Comparison of ENCODE assay signal across 14 cellular contexts in genomic region chr15:39585394-39585841, GRCh38. TPM values are rescaled to one million over a fixed set of nuclear protein-coding genes. Genes with fewer than 3 reads are reported as not detected.
A peak's percentile ranks its signal among the peaks of the same experiment; 100 is the strongest.
DNase-seq lines count a peak whose midpoint lies in the region; ATAC-seq and TF ChIP-seq lines count a peak whose summit lies in the region.
"Had no signal": no experiment of that assay in that cellular context is flagged by ENCODE, and none has a peak within 500 bp of the region (broad histone marks: within the 10 kb centered on the region; RNA-seq: fewer than 3 reads in every experiment).

No MANE protein-coding gene starts in this region.

- H3K9ac ChIP-seq in IMR-90 (ENCODE audit: low read depth, low read length), result peak overlapping the region; percentile 40

- H3K36me3 Mint-ChIP-seq in MCF 10A (ENCODE audit: insufficient read depth, unreplicated experiment), result peaks cover 92% of the 10 kb centered on the region
- H3K36me3 Mint-ChIP-seq in immature natural killer cell, result peaks cover 21 to 34% (median 24%) of the 10 kb centered on the region in 3 donors

- no peaks in the 10 kb centered on the region for H3K27me3 ChIP-seq in IMR-90 (ENCODE audit: control insufficient read depth, insufficient read depth, low read length)
- no peaks in the 10 kb centered on the region for H3K27me3 ChIP-seq in suprapubic skin

- POLR2A ChIA-PET in IMR-90 (lab: Charles Lee; ENCODE audit: unreplicated experiment), result interaction anchor here (0.8 to 1.3 kb wide), 4 partner anchors 171 to 589 kb away, joined by 3 to 8 read pairs (median 4); no protein-coding TSS in a partner anchor
- POLR2A ChIA-PET in MCF 10A (lab: Yijun Ruan, JAX), result interaction anchor here (0.7 to 1.4 kb wide), 3 partner anchors 51 to 397 kb away, joined by 3 to 4 read pairs (median 3); no protein-coding TSS in a partner anchor

- peaks cover 4 to 78% of the 10 kb centered on the region in 2 experiments; a peak in 3 of 4 replicates for H3K79me1 ChIP-seq in IMR-90 (ENCODE audit: low read depth in 1 of 2, low read length in 2 of 2)

- peaks cover 78% of the 10 kb centered on the region for H3K36me3 ChIP-seq in IMR-90 (ENCODE audit: control insufficient read depth, insufficient read depth, low read length)
- H3K36me3 ChIP-seq in suprapubic skin, result peaks cover 70% of the 10 kb centered on the region

- TF ChIP-seq EP300 in suprapubic skin (IDR thresholded peaks at IDR 0.05), result no peak

- H3K4me3 ChIP-seq in IMR-90 (ENCODE audit: insufficient read depth, low read depth, low read length), result peak overlapping the region; percentile 24
- H3K4me3 ChIP-seq in suprapubic skin, result peak overlapping the region; percentile 22

- no peak overlapping the region for H4K5ac ChIP-seq in IMR-90 (ENCODE audit: low read depth, low read length)

- TF ChIP-seq CTCF in IMR-90 (conservative IDR thresholded peaks at IDR 0.05; ENCODE audit: low read depth, low read length), result no peak
- no peak for TF ChIP-seq CTCF in MCF 10A (IDR thresholded peaks at IDR 0.05; ENCODE audit: unreplicated experiment)
- TF ChIP-seq CTCF in suprapubic skin (IDR thresholded peaks at IDR 0.05), result no peak

- H3K4me1 ChIP-seq in IMR-90 (ENCODE audit: control insufficient read depth, insufficient read depth, low read length) (no peaks in the 10 kb centered on the region), suprapubic skin (peaks cover 51% of the 10 kb centered on the region)

- H3K56ac ChIP-seq in IMR-90 (ENCODE audit: extremely low read depth, insufficient read depth, low read length), result 0 out of 2 replicates have a peak overlapping the region, but pooled peaks have one; percentile 1

- TF ChIP-seq RAD21 in IMR-90 (IDR thresholded peaks at IDR 0.05; ENCODE audit: low read length), result no peak

- peak overlapping the region; percentile 39; the same call in 1 of the 2 replicates for H3K14ac ChIP-seq in IMR-90 (replicated peaks; ENCODE audit: low read depth, low read length)

- no peak for ATAC-seq in IMR-90 (ENCODE audit: low read depth)

- peaks cover 46% of the 10 kb centered on the region for H3K4me1 Mint-ChIP-seq in MCF 10A (ENCODE audit: insufficient read depth, unreplicated experiment)
- H3K4me1 Mint-ChIP-seq in immature natural killer cell, result peaks cover 42 to 78% of the 10 kb centered on the region in 2 donors

- H2AK9ac ChIP-seq in IMR-90 (replicated peaks; ENCODE audit: low read depth, low read length, poor library complexity), result no peak overlapping the region

- no peak overlapping the region for H2BK20ac ChIP-seq in IMR-90 (ENCODE audit: low read depth, low read length)

- peak overlapping the region; percentile 41 for H3K4me2 ChIP-seq in IMR-90 (ENCODE audit: low read depth, low read length)

- peak; percentile 46 for DNase-seq in IMR-90
- DNase-seq in MCF 10A (ENCODE audit: unreplicated experiment), result no peak
- no peak for DNase-seq in immature natural killer cell
- no peak for DNase-seq in suprapubic skin (ENCODE audit: low spot score in 2 of 2)
- no peak for DNase-seq in NCI-H526 (lab: John Stamatoyannopoulos, UW)
- DNase-seq in ureter (ENCODE audit: low spot score), result no peak
- no peak for DNase-seq in NCI-H446 (lab: John Stamatoyannopoulos, UW)
- DNase-seq: activated CD4-positive, alpha-beta T cell treated with anti-CD3 and anti-CD28 coated beads for 4 hours; activated gamma-delta T cell treated with Interleukin-2 at 50 U/mL for 16 hours; cerebellar nuclear complex; glutamatergic neuron; posterior cingulate gyrus; stimulated activated CD4-positive, alpha-beta T cell treated with anti-CD3 and anti-CD28 coated beads, Interleukin-4, amount 100 ng/mL, for 24 hours; substantia nigra had no signal

- peak overlapping the region; percentile 13 for H2BK5ac ChIP-seq in IMR-90 (ENCODE audit: low read depth, low read length, poor library complexity, severe bottlenecking)

- no peak overlapping the region for H3K18ac ChIP-seq in IMR-90 (ENCODE audit: low read depth, low read length)

- H4K8ac ChIP-seq in IMR-90 (ENCODE audit: low read depth in 2 of 2, low read length in 2 of 2), result peak overlapping the region in 1 of 2 experiments; percentile 32; a peak in 1 of 4 replicates

- dilution Hi-C loops in IMR-90 (cut with HindIII; ENCODE audit: low sequenced_read_pairs, unreplicated experiment), result no loop called here

- H4K20me1 ChIP-seq in IMR-90 (ENCODE audit: insufficient read depth, low read length), result peaks cover 95% of the 10 kb centered on the region

- peak overlapping the region; percentile 19; the same call in 1 of the 2 replicates for H3K23ac ChIP-seq in IMR-90 (ENCODE audit: low read depth, low read length)

- H2BK15ac ChIP-seq in IMR-90 (ENCODE audit: low read depth, low read length), result no peak overlapping the region

- peaks cover 10% of the 10 kb centered on the region; the same call in 1 of the 2 replicates for H3K9me1 ChIP-seq in IMR-90 (ENCODE audit: insufficient read depth, low read length)

- H3K9me3 Mint-ChIP-seq in MCF 10A (ENCODE audit: unreplicated experiment), result no peaks in the 10 kb centered on the region
- no peaks in the 10 kb centered on the region for H3K9me3 Mint-ChIP-seq in immature natural killer cell

- H3K27ac ChIP-seq in IMR-90 (ENCODE audit: insufficient read depth, low read length) (peak overlapping the region; percentile 6; the same call in 1 of the 2 replicates), suprapubic skin (no peak overlapping the region)

- intact Hi-C loops in IMR-90 (cut with micrococcal nuclease), result no loop called here
- intact Hi-C loops in MCF 10A (cut with micrococcal nuclease), result no loop called here

- H3K9me3 ChIP-seq in IMR-90 (ENCODE audit: control insufficient read depth, insufficient read depth, low read length) (no peaks in the 10 kb centered on the region), suprapubic skin (no peaks in the 10 kb centered on the region)

- peak overlapping the region; percentile 75 for H3K27ac Mint-ChIP-seq in MCF 10A (ENCODE audit: low read depth, unreplicated experiment)
- H3K27ac Mint-ChIP-seq in immature natural killer cell, result peak overlapping the region; percentile 62 to 86 (median 72)

- CTCF ChIA-PET in IMR-90 (lab: Yijun Ruan, JAX), result interaction anchor here (1.0 kb wide), 1 partner anchor 172 kb away, joined by 4 read pairs; no protein-coding TSS in a partner anchor
- CTCF ChIA-PET in MCF 10A (lab: Yijun Ruan, JAX), result interaction anchor here (0.6 to 8.4 kb wide), 5 partner anchors 23 to 413 kb away, joined by 3 to 141 read pairs (median 5); no protein-coding TSS in a partner anchor

- no peak overlapping the region for H4K91ac ChIP-seq in IMR-90 (ENCODE audit: insufficient read depth, low read depth, low read length)

- H2BK120ac ChIP-seq in IMR-90 (ENCODE audit: low read depth, low read length), result no peak overlapping the region

- H3K4me3 Mint-ChIP-seq in MCF 10A (ENCODE audit: unreplicated experiment), result peak overlapping the region; percentile 78
- no peak overlapping the region for H3K4me3 Mint-ChIP-seq in immature natural killer cell

- peak overlapping the region; percentile 5; the same call in 1 of the 2 replicates for H3K4ac ChIP-seq in IMR-90 (ENCODE audit: low read depth, low read length)

- no peak overlapping the region for H2AK5ac ChIP-seq in IMR-90 (ENCODE audit: low read depth, low read length)

- BruUV-seq in IMR-90 (replicated peaks; lab: Mats Ljungman, UMichigan), result no TSS peak
- BruUV-seq in MCF 10A (replicated peaks; lab: Mats Ljungman, UMichigan), result no TSS peak

- no peak overlapping the region for H2AFZ ChIP-seq in IMR-90 (replicated peaks; ENCODE audit: low read length, poor library complexity)

- H3K27me3 Mint-ChIP-seq in MCF 10A (ENCODE audit: insufficient read depth, unreplicated experiment) (no peaks in the 10 kb centered on the region), immature natural killer cell (ENCODE audit: low read depth in 3 of 3) (peaks cover 2 to 4% (median 3%) of the 10 kb centered on the region in 3 donors)

- in situ Hi-C loops in IMR-90 (cut with MboI; ENCODE audit: low sequenced_read_pairs), result no loop called here

- 87% methylated on average over 3 of the region's 4 CpGs; no CpG with 5 or more reads in 1 of the 2 experiments for WGBS in IMR-90 (ENCODE audit: extremely low coverage in 2 of 2, insufficient read length in 1 of 2), 2 experiments
- 89% methylated on average over 4 of the region's 4 CpGs for WGBS in suprapubic skin

- TF ChIP-seq POLR2A in IMR-90 (IDR thresholded peaks at IDR 0.05; ENCODE audit: low read depth, low read length) (peak; percentile 71), suprapubic skin (IDR thresholded peaks at IDR 0.05) (no peak)

TF ChIP-seq in IMR-90, 13 proteins besides CTCF, POLR2A, EP300 and RAD21 (continues in another document):
- TF ChIP-seq RCOR1 (IDR thresholded peaks at IDR 0.05; ENCODE audit: insufficient replicate concordance, low read length) (no peak), RFX5 (IDR thresholded peaks at IDR 0.05; ENCODE audit: low read depth, low read length) (no peak), NFE2L2 (IDR thresholded peaks at IDR 0.05; ENCODE audit: low read depth, low read length) (no peak), ELK1 (IDR thresholded peaks at IDR 0.05; ENCODE audit: borderline replicate concordance, low read depth, low read length) (no peak), BHLHE40 (IDR thresholded peaks at IDR 0.05; ENCODE audit: low read depth, low read length) (no peak), FOS (IDR thresholded peaks at IDR 0.05; ENCODE audit: low read depth, low read length) (no peak), CEBPB (IDR thresholded peaks at IDR 0.05; ENCODE audit: low read depth, low read length) (no peak), MAZ (IDR thresholded peaks at IDR 0.05; ENCODE audit: borderline replicate concordance, low read depth, low read length) (no peak), CHD1 (IDR thresholded peaks at IDR 0.05; ENCODE audit: low read depth, low read length) (no peak), SMC3 (IDR thresholded peaks at IDR 0.05; ENCODE audit: low read depth, low read length) (no peak), MAFK (IDR thresholded peaks at IDR 0.05; ENCODE audit: low read depth, low read length) (no peak)

RNA-seq across cellular contexts. Expression of gene THBS1, which starts 4.5 kb away (rescaled TPM):
- total RNA-seq in IMR-90 (2012; rRNA removed), result 3,217 and 4,071 TPM in 2 replicates
- polyA plus RNA-seq in IMR-90 (2012; rRNA removed), result 1,562 and 1,711 TPM in 2 replicates
- 567 and 904 TPM in 2 replicates for polyA plus RNA-seq in IMR-90 (2012; cell fraction: cytosol; rRNA removed)
- polyA plus RNA-seq in IMR-90 (2012; cell fraction: nucleus; rRNA removed; ENCODE audit: low replicate concordance), result 2,496 and 5,799 TPM in 2 replicates
- 103 and 393 TPM in 2 replicates for total RNA-seq in MCF 10A (2022)
- polyA plus RNA-seq in immature natural killer cell, result 10 to 100 TPM in 1 of 3 donors, 1 to 10 TPM in 2; 2.2 to 11.4 (median 9.2) TPM
- total RNA-seq in suprapubic skin, result 100 to 1,000 TPM in 1 of 4 donors, 10 to 100 TPM in 3; 82.0 to 396 (median 89.6) TPM
- 154 TPM for total RNA-seq in ureter
